ENCODE assay signal across 23 cellular contexts in the genomic region with DNA sequence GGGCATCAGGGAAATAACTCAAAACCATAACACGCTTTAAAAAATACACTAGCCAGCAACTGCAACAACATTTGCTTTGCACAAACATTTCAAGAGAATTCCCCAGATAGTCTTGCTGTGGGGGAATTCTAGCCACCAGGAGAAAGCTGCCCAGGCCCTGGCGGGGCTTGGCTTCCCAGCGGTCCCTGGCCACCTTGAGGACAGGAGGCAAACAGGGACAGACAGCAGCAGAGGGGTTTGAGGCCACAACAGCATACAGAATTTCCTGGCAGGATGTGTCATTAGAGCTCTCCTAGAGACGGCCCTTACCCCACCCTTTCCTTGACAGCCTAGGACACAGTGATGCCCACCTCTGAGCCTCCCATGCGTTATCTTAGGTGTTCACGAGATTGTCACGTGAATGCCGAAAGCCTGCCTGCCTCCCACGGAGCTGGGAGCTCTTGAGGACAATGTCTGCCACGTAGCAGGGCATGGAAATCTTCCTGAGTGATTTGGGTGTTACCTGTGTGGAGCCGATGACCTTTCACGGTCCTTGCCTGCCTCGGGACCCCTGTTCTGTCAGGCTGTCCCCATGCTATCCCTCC.
DNase-seq lines count a peak whose midpoint lies in the region; ATAC-seq, FAIRE-seq and TF ChIP-seq lines count a peak whose summit lies in the region.
"Had no signal": no experiment of that assay in that cellular context is flagged by ENCODE, and none has a peak within 500 bp of the region (broad histone marks: within the 10 kb centered on the region; RNA-seq: fewer than 3 reads in every experiment).

No MANE protein-coding gene starts in this region.

- intact Hi-C loops in HepG2 (cut with micrococcal nuclease; ENCODE audit: unreplicated experiment) = no loop called here
- intact Hi-C loops in right lobe of liver (cut with DNase I) = no loop called here

- no peak for TF ChIP-seq RAD21 in HepG2 (CRISPR knock-in tag; IDR thresholded peaks at IDR 0.05)

- TF ChIP-seq POLR2A in HepG2 (IDR thresholded peaks at IDR 0.05; ENCODE audit: insufficient read depth in 1 of 2, low read depth in 2 of 2, low read length in 2 of 2) = no peak
- no peak for TF ChIP-seq POLR2A in right lobe of liver (IDR thresholded peaks at IDR 0.05)

- H3K27me3 ChIP-seq in HepG2 (ENCODE audit: control insufficient read depth in 1 of 2, insufficient read depth in 2 of 2, low read length in 2 of 2) = peaks cover 0 to 26% of the 10 kb centered on the region in 2 experiments; a peak in 3 of 5 replicates
- H3K27me3 ChIP-seq in right lobe of liver = no peaks in the 10 kb centered on the region
- H3K27me3 ChIP-seq in effector memory CD4-positive, alpha-beta T cell (replicated peaks; ENCODE audit: control insufficient read depth, insufficient read depth, low read length, poor library complexity, severe bottlenecking) = no peaks in the 10 kb centered on the region
- H3K27me3 ChIP-seq in MG63 = peaks cover 7% of the 10 kb centered on the region; the same call in 1 of the 2 replicates

- POLR2A ChIA-PET in HepG2 (lab: Yijun Ruan, JAX) = no interaction called here

- ATAC-seq in HepG2 (no peak), right lobe of liver (no peak), GM18520 (IDR thresholded peaks at IDR 0.05; ENCODE audit: unreplicated experiment) (no peak)
- ATAC-seq: GM23338 had no signal

- no peaks in the 10 kb centered on the region for H4K20me1 ChIP-seq in HepG2 (ENCODE audit: insufficient read depth, low read length)

- no peak overlapping the region for H2AFZ ChIP-seq in HepG2 (ENCODE audit: low read length)
- H2AFZ ChIP-seq: GM23338 had no signal

- no peak overlapping the region for H3K4me3 ChIP-seq in HepG2 (replicated peaks in 1 of 3; ENCODE audit: insufficient read depth in 1 of 3, low read depth in 2 of 3, low read length in 3 of 3)
- no peak overlapping the region for H3K4me3 ChIP-seq in right lobe of liver
- H3K4me3 ChIP-seq in effector memory CD4-positive, alpha-beta T cell (ENCODE audit: insufficient read depth, low read depth, low read length, poor library complexity, severe bottlenecking) = no peak overlapping the region
- no peak overlapping the region for H3K4me3 ChIP-seq in MG63
- H3K4me3 ChIP-seq: GM23338 had no signal

- DNase-seq in HepG2 (ENCODE audit: low spot score) = no peak
- DNase-seq in right lobe of liver = no peak
- DNase-seq in iPS-NIHi11 (ENCODE audit: low spot score) = peak; percentile 31
- DNase-seq in effector memory CD4-positive, alpha-beta T cell = no peak
- DNase-seq in MG63 = no peak
- DNase-seq: 8988T; BE2C; C1 segment of cervical spinal cord; CD4-positive, CD25-positive, alpha-beta regulatory T cell; CD8-positive, alpha-beta memory T cell; COR-L47; DMS153; DMS79; GDM1; HCEC 1CT; HFFc6 had no signal

- H3K9me3 ChIP-seq in HepG2 (ENCODE audit: low read length) (no peaks in the 10 kb centered on the region), right lobe of liver (no peaks in the 10 kb centered on the region), MG63 (no peaks in the 10 kb centered on the region)
- H3K9me3 ChIP-seq in effector memory CD4-positive, alpha-beta T cell (ENCODE audit: control insufficient read depth, low read length) = no peaks in the 10 kb centered on the region
- H3K9me3 ChIP-seq: BE2C had no signal

- FAIRE-seq in HepG2 (lab: Jason Lieb, UNC) = no peak
- FAIRE-seq: GM12892, GM18507, H54, HTR-8/SVneo had no signal

- H3K4me1 ChIP-seq in HepG2 (ENCODE audit: insufficient read depth, low read length) = no peaks in the 10 kb centered on the region
- H3K4me1 ChIP-seq in right lobe of liver = no peaks in the 10 kb centered on the region
- no peaks in the 10 kb centered on the region for H3K4me1 ChIP-seq in effector memory CD4-positive, alpha-beta T cell (ENCODE audit: control insufficient read depth, insufficient read depth, low read length, poor library complexity, severe bottlenecking)
- H3K4me1 ChIP-seq: BE2C had no signal

- H3K36me3 ChIP-seq in HepG2 (replicated peaks in 1 of 2; ENCODE audit: control insufficient read depth in 1 of 2, insufficient read depth in 2 of 2, low read length in 2 of 2) (no peaks in the 10 kb centered on the region), right lobe of liver (no peaks in the 10 kb centered on the region), MG63 (no peaks in the 10 kb centered on the region)
- no peaks in the 10 kb centered on the region for H3K36me3 ChIP-seq in effector memory CD4-positive, alpha-beta T cell (ENCODE audit: control insufficient read depth, insufficient read depth, low read length)
- H3K36me3 ChIP-seq: BE2C had no signal

- in situ Hi-C loops in HepG2 (cut with HindIII; ENCODE audit: extremely low pct_ligation_motif_present, low pct_unique_long_range_greater_than_20kb) = no loop called here

- H3K4me2 ChIP-seq in HepG2 (ENCODE audit: low read depth, low read length) = no peak overlapping the region
- H3K4me2 ChIP-seq: GM23338 had no signal

- TF ChIP-seq EP300 in HepG2 (IDR thresholded peaks at IDR 0.05; ENCODE audit: low read depth in 2 of 2, low read length in 2 of 2) (no peak), HepG2 (CRISPR knock-in tag; IDR thresholded peaks at IDR 0.05; ENCODE audit: borderline replicate concordance) (no peak)

- no TSS peak for BruUV-seq in HepG2 (replicated peaks; lab: Mats Ljungman, UMichigan)

- no peak overlapping the region for H3K27ac ChIP-seq in HepG2 (ENCODE audit: extremely low read length, insufficient read depth, low read length)
- no peak overlapping the region for H3K27ac ChIP-seq in right lobe of liver
- H3K27ac ChIP-seq in angular gyrus (ENCODE audit: low read depth, low read length) = peak overlapping the region; percentile 4
- H3K27ac ChIP-seq in effector memory CD4-positive, alpha-beta T cell (ENCODE audit: insufficient read depth, low read length, poor library complexity, severe bottlenecking) = no peak overlapping the region

- no peak overlapping the region for H3K9ac ChIP-seq in HepG2 (ENCODE audit: insufficient read depth, low read depth, low read length)

- no peaks in the 10 kb centered on the region for H3K79me2 ChIP-seq in HepG2 (ENCODE audit: insufficient read depth, low read length)

- TF ChIP-seq CTCF in HepG2 (CRISPR knock-in tag; IDR thresholded peaks at IDR 0.05) = no peak
- no peak for TF ChIP-seq CTCF in right lobe of liver (IDR thresholded peaks at IDR 0.05)

- CTCF ChIA-PET in HepG2 (lab: Yijun Ruan, JAX; ENCODE audit: low intra/inter-chr PET ratio, low total read pairs) = no interaction called here

- 29% methylated on average over 11 of the region's 13 CpGs for WGBS in HepG2 (ENCODE audit: low lambda C conversion rate)
- 69% methylated on average over 3 of the region's 13 CpGs for WGBS in right lobe of liver (ENCODE audit: insufficient coverage, low coverage, low lambda C conversion rate, missing lambda C conversion rate)

TF ChIP-seq in HepG2, 621 proteins besides CTCF, POLR2A, EP300 and RAD21:
- TF ChIP-seq, protein P1, sequence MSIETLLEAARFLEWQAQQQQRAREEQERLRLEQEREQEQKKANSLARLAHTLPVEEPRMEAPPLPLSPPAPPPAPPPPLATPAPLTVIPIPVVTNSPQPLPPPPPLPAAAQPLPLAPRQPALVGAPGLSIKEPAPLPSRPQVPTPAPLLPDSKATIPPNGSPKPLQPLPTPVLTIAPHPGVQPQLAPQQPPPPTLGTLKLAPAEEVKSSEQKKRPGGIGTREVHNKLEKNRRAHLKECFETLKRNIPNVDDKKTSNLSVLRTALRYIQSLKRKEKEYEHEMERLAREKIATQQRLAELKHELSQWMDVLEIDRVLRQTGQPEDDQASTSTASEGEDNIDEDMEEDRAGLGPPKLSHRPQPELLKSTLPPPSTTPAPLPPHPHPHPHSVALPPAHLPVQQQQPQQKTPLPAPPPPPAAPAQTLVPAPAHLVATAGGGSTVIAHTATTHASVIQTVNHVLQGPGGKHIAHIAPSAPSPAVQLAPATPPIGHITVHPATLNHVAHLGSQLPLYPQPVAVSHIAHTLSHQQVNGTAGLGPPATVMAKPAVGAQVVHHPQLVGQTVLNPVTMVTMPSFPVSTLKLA (IDR thresholded peaks at IDR 0.05) = peak; percentile 58; the same call in 1 of the 2 replicates
- TF ChIP-seq NRL (CRISPR knock-in tag; IDR thresholded peaks at IDR 0.05; ENCODE audit: borderline replicate concordance) = no peak
- TF ChIP-seq, protein P2, sequence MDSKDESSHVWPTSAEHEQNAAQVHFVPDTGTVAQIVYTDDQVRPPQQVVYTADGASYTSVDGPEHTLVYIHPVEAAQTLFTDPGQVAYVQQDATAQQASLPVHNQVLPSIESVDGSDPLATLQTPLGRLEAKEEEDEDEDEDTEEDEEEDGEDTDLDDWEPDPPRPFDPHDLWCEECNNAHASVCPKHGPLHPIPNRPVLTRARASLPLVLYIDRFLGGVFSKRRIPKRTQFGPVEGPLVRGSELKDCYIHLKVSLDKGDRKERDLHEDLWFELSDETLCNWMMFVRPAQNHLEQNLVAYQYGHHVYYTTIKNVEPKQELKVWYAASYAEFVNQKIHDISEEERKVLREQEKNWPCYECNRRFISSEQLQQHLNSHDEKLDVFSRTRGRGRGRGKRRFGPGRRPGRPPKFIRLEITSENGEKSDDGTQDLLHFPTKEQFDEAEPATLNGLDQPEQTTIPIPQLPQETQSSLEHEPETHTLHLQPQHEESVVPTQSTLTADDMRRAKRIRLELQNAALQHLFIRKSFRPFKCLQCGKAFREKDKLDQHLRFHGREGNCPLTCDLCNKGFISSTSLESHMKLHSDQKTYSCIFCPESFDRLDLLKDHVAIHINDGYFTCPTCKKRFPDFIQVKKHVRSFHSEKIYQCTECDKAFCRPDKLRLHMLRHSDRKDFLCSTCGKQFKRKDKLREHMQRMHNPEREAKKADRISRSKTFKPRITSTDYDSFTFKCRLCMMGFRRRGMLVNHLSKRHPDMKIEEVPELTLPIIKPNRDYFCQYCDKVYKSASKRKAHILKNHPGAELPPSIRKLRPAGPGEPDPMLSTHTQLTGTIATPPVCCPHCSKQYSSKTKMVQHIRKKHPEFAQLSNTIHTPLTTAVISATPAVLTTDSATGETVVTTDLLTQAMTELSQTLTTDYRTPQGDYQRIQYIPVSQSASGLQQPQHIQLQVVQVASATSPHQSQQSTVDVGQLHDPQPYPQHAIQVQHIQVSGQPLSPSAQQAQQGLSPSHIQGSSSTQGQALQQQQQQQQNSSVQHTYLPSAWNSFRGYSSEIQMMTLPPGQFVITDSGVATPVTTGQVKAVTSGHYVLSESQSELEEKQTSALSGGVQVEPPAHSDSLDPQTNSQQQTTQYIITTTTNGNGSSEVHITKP (CRISPR knock-in tag; IDR thresholded peaks at IDR 0.05; ENCODE audit: low read depth) = no peak
